18 cellular contexts compared by ENCODE assay signal in genomic region chr12:119145367-119145766, GRCh38. TPM values are rescaled to one million over a fixed set of nuclear protein-coding genes. Genes with fewer than 3 reads are reported as not detected.
"Had no signal": no experiment of that assay in that cellular context is flagged by ENCODE, and none has a peak within 500 bp of the region (broad histone marks: within the 10 kb centered on the region; RNA-seq: fewer than 3 reads in every experiment).

No MANE protein-coding gene starts in this region.

- H3K27me3 ChIP-seq: colonic mucosa, heart right ventricle, ovary, uterus had no signal

- ATAC-seq: activated T-cell treated with anti-CD3 and anti-CD28 coated beads, Interleukin-2, amount 50 U/mL, for 72 hours; heart right ventricle; naive thymus-derived CD8-positive, alpha-beta T cell; psoas muscle; right cardiac atrium; T-helper 17 cell had no signal

- DNase-seq: activated CD4-positive, alpha-beta memory T cell treated with anti-CD3 and anti-CD28 coated beads, Interleukin-2, amount 10 ng/mL, durations not matched to agents 7 days and 5 days; activated CD4-positive, alpha-beta T cell treated with anti-CD3 and anti-CD28 coated beads for 48 hours; activated effector memory CD4-positive, alpha-beta T cell treated with Interleukin-2 at 50 U/mL for 16 hours; activated naive CD4-positive, alpha-beta T cell treated with anti-CD3 and anti-CD28 coated beads for 36 hours; activated T-cell treated with anti-CD3 and anti-CD28 coated beads, Interleukin-2, amount 50 U/mL, for 72 hours; amygdala; colonic mucosa; dorsolateral prefrontal cortex; heart right ventricle; left ventricle myocardium inferior; naive thymus-derived CD8-positive, alpha-beta T cell; ovary; psoas muscle; right cardiac atrium; stimulated activated CD4-positive, alpha-beta T cell treated with anti-CD3 and anti-CD28 coated beads, Interleukin-12 subunit alpha, Interleukin-12 subunit beta, amount 100 ng/mL, for 4 hours; T-helper 17 cell; transverse colon; uterus had no signal

- H3K4me3 ChIP-seq: colonic mucosa, dorsolateral prefrontal cortex, heart right ventricle, left ventricle myocardium inferior, ovary, psoas muscle, transverse colon, uterus had no signal

- H3K4me1 ChIP-seq: colonic mucosa, transverse colon, uterus had no signal

- H3K27ac ChIP-seq: colonic mucosa, heart right ventricle, left ventricle myocardium inferior, ovary, psoas muscle, transverse colon, uterus had no signal

- H3K9me3 ChIP-seq: colonic mucosa, heart right ventricle, left ventricle myocardium inferior, ovary, psoas muscle, transverse colon, uterus had no signal

- H3K36me3 ChIP-seq: colonic mucosa, heart right ventricle, left ventricle myocardium inferior, ovary, transverse colon, uterus had no signal

RNA-seq across cellular contexts. Expression of gene HSPB8, which starts 33.4 kb away (rescaled TPM):
- total RNA-seq: activated CD4-positive, alpha-beta memory T cell treated with anti-CD3 and anti-CD28 coated beads, Interleukin-2, amount 10 ng/mL, durations not matched to agents 7 days and 5 days; activated naive CD4-positive, alpha-beta T cell treated with anti-CD3 and anti-CD28 coated beads for 36 hours; activated T-cell treated with anti-CD3 and anti-CD28 coated beads, Interleukin-2, amount 50 U/mL, for 72 hours; naive thymus-derived CD8-positive, alpha-beta T cell; T-helper 17 cell had no signal
- polyA plus RNA-seq: naive thymus-derived CD8-positive, alpha-beta T cell had no signal
